ENCODE assay signal across 23 cellular contexts in the genomic region with DNA sequence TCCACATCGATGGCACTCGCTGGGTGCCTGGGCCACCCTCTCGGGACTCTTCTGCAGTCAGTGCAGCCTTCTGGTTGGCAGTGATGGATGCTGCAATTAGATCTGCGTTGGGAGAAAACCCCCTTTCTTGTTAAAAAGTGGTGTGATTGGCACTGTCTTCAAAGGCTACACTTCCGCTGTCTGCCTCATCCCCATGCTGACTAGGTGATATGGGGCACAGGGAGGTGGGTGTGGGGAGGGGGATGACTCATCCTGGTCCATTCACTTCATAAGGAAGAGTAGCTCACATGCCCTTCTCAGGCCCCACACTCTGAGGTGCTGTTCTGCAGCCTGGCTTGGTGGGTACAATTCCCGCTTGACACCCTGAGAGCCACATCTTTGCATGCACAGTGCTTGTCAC.
A peak's percentile ranks its signal among the peaks of the same experiment; 100 is the strongest.
DNase-seq lines count a peak whose midpoint lies in the region; ATAC-seq, FAIRE-seq and TF ChIP-seq lines count a peak whose summit lies in the region.
"Had no signal": no experiment of that assay in that cellular context is flagged by ENCODE, and none has a peak within 500 bp of the region (broad histone marks: within the 10 kb centered on the region; RNA-seq: fewer than 3 reads in every experiment).

No MANE protein-coding gene starts in this region.

- no peak for TF ChIP-seq POLR2A in K562 (conservative IDR thresholded peaks at IDR 0.05)

- H3K27ac Mint-ChIP-seq in activated CD8-positive, alpha-beta T cell treated with anti-CD3 and anti-CD28 coated beads for 36 hours: no peak overlapping the region
- no peak overlapping the region for H3K27ac Mint-ChIP-seq in activated CD8-positive, alpha-beta T cell treated with anti-CD3 and anti-CD28 coated beads, Interleukin-2, amount 10 ng/mL, durations not matched to agents 7 days and 5 days
- H3K27ac Mint-ChIP-seq: activated T-helper 2 cell treated with anti-CD3 and anti-CD28 coated beads, Interferon-gamma antibody, Interleukin-2, Interleukin-4, amounts not matched to agents 10 μg/mL and 5 μg/mL and 100 μg/mL, durations not matched to agents 14 hours and 24 hours and 36 hours had no signal

- FAIRE-seq in K562 (lab: Jason Lieb, UNC): no peak
- FAIRE-seq: bronchial epithelial cell, D721Med, endometrium, kidney had no signal

- no peaks in the 10 kb centered on the region for H3K79me2 ChIP-seq in K562 (ENCODE audit: control insufficient read depth, insufficient read depth, low read length)

- H4K20me1 ChIP-seq in K562 (replicated peaks; ENCODE audit: control insufficient read depth, insufficient read depth, low read length): no peaks in the 10 kb centered on the region

- no peaks in the 10 kb centered on the region for H3K36me3 Mint-ChIP-seq in activated CD8-positive, alpha-beta T cell treated with anti-CD3 and anti-CD28 coated beads for 36 hours (ENCODE audit: low read depth)
- H3K36me3 Mint-ChIP-seq in activated CD8-positive, alpha-beta T cell treated with anti-CD3 and anti-CD28 coated beads, Interleukin-2, amount 10 ng/mL, durations not matched to agents 7 days and 5 days (ENCODE audit: low read depth): no peaks in the 10 kb centered on the region

- DNase-seq in activated CD8-positive, alpha-beta T cell treated with anti-CD3 and anti-CD28 coated beads for 36 hours: peak; percentile 28
- no peak for DNase-seq in activated CD8-positive, alpha-beta T cell treated with anti-CD3 and anti-CD28 coated beads, Interleukin-2, amount 10 ng/mL, durations not matched to agents 7 days and 5 days
- DNase-seq in GM12865 (ENCODE audit: low read depth): peak; percentile 2
- DNase-seq in K562 (ENCODE audit: extremely low read depth in 1 of 4, low spot score in 3 of 4): peak in 1 of 4 experiments; percentile 17
- DNase-seq in stimulated activated CD4-positive, alpha-beta T cell treated with anti-CD3 and anti-CD28 coated beads, Interleukin-15, amount 100 ng/mL, for 24 hours: peak; percentile 26
- DNase-seq in 8988T: no peak
- DNase-seq in NCI-H1105 treated with DMSO at 0.1 percent for 48 hours (lab: John Stamatoyannopoulos, UW): no peak
- no peak for DNase-seq in NCI-H187 treated with DMSO at 0.1 percent for 48 hours (lab: John Stamatoyannopoulos, UW)
- DNase-seq: IMR-90, kidney, NCI-H1417 treated with DMSO at 0.1 percent for 48 hours, NCI-H524, upper lobe of left lung had no signal

- H3K4me1 Mint-ChIP-seq in activated CD8-positive, alpha-beta T cell treated with anti-CD3 and anti-CD28 coated beads for 36 hours (ENCODE audit: low read depth): no peaks in the 10 kb centered on the region
- H3K4me1 Mint-ChIP-seq in activated CD8-positive, alpha-beta T cell treated with anti-CD3 and anti-CD28 coated beads, Interleukin-2, amount 10 ng/mL, durations not matched to agents 7 days and 5 days (ENCODE audit: low read depth): no peaks in the 10 kb centered on the region

- no peak overlapping the region for H3K4me3 ChIP-seq in GM12865 (ENCODE audit: low read depth, low read length)
- no peak overlapping the region for H3K4me3 ChIP-seq in K562
- H3K4me3 ChIP-seq: coronary artery, lung, prostate gland, smooth muscle cell, upper lobe of left lung had no signal

- H3K9ac ChIP-seq in K562 (ENCODE audit: insufficient read depth in 1 of 2, low read depth in 2 of 2, low read length in 2 of 2): no peak overlapping the region

- POLR2A ChIA-PET in activated CD8-positive, alpha-beta T cell treated with anti-CD3 and anti-CD28 coated beads for 36 hours (lab: Charles Lee): no interaction called here
- POLR2A ChIA-PET in activated CD8-positive, alpha-beta T cell treated with anti-CD3 and anti-CD28 coated beads, Interleukin-2, amount 10 ng/mL, durations not matched to agents 7 days and 5 days (lab: Charles Lee): no interaction called here
- POLR2A ChIA-PET in K562 (lab: Yijun Ruan, JAX): interaction anchor here (1.0 kb wide), 1 partner anchor 232 kb away, joined by 3 read pairs; no protein-coding TSS in a partner anchor

- in situ Hi-C loops in K562 (cut with MboI): no loop called here

- no peak for TF ChIP-seq EP300 in K562 (IDR thresholded peaks at IDR 0.05; ENCODE audit: low read length)

- no peak overlapping the region for H3K4me3 Mint-ChIP-seq in activated CD8-positive, alpha-beta T cell treated with anti-CD3 and anti-CD28 coated beads for 36 hours
- H3K4me3 Mint-ChIP-seq in activated CD8-positive, alpha-beta T cell treated with anti-CD3 and anti-CD28 coated beads, Interleukin-2, amount 10 ng/mL, durations not matched to agents 7 days and 5 days: no peak overlapping the region

- peaks cover 5% of the 10 kb centered on the region for H3K9me3 Mint-ChIP-seq in activated CD8-positive, alpha-beta T cell treated with anti-CD3 and anti-CD28 coated beads for 36 hours
- no peaks in the 10 kb centered on the region for H3K9me3 Mint-ChIP-seq in activated CD8-positive, alpha-beta T cell treated with anti-CD3 and anti-CD28 coated beads, Interleukin-2, amount 10 ng/mL, durations not matched to agents 7 days and 5 days (ENCODE audit: insufficient read depth)

- peak; percentile 39 for ATAC-seq in activated CD8-positive, alpha-beta T cell treated with anti-CD3 and anti-CD28 coated beads for 36 hours
- ATAC-seq in activated CD8-positive, alpha-beta T cell treated with anti-CD3 and anti-CD28 coated beads, Interleukin-2, amount 10 ng/mL, durations not matched to agents 7 days and 5 days: no peak
- ATAC-seq in K562: no peak

- intact Hi-C loops in activated CD8-positive, alpha-beta T cell treated with anti-CD3 and anti-CD28 coated beads for 36 hours (cut with micrococcal nuclease): no loop called here
- intact Hi-C loops in K562 (cut with micrococcal nuclease): no loop called here

- no TSS peak for BruUV-seq in K562 (replicated peaks; lab: Mats Ljungman, UMichigan)

- no peak overlapping the region for H3K27ac ChIP-seq in K562 (ENCODE audit: extremely low read depth, low read depth, low read length)
- H3K27ac ChIP-seq: C4-2B, coronary artery, HL-60, prostate gland, upper lobe of left lung had no signal

- H3K27me3 ChIP-seq in K562 (ENCODE audit: control insufficient read depth in 2 of 2, insufficient read depth in 2 of 2, low read length in 2 of 2): no peaks in the 10 kb centered on the region
- H3K27me3 ChIP-seq: upper lobe of left lung had no signal

- no peak overlapping the region for H2AFZ ChIP-seq in K562 (ENCODE audit: low read depth, low read length)

- peaks cover 15% of the 10 kb centered on the region for H3K27me3 Mint-ChIP-seq in activated CD8-positive, alpha-beta T cell treated with anti-CD3 and anti-CD28 coated beads for 36 hours
- peaks cover 5% of the 10 kb centered on the region for H3K27me3 Mint-ChIP-seq in activated CD8-positive, alpha-beta T cell treated with anti-CD3 and anti-CD28 coated beads, Interleukin-2, amount 10 ng/mL, durations not matched to agents 7 days and 5 days (ENCODE audit: low read depth)

- TF ChIP-seq RAD21 in K562 (CRISPR knock-in tag; conservative IDR thresholded peaks at IDR 0.05 in 1 of 2, IDR thresholded peaks at IDR 0.05 in 1 of 2): no peak

- TF ChIP-seq CTCF in activated CD8-positive, alpha-beta T cell treated with anti-CD3 and anti-CD28 coated beads for 36 hours (IDR thresholded peaks at IDR 0.05): no peak
- no peak for TF ChIP-seq CTCF in GM12865 (IDR thresholded peaks at IDR 0.05; ENCODE audit: insufficient read depth, low read depth, low read length, missing control alignments)
- TF ChIP-seq CTCF in K562 (IDR thresholded peaks at IDR 0.05 in 2 of 3, conservative IDR thresholded peaks at IDR 0.05 in 1 of 3; ENCODE audit: insufficient read depth in 2 of 3, low read depth in 1 of 3, low read length in 3 of 3): no peak

- no peaks in the 10 kb centered on the region; the same call in 1 of the 2 replicates for H3K9me3 ChIP-seq in K562 (replicated peaks; ENCODE audit: control insufficient read depth, insufficient read depth, low read depth, low read length)
- H3K9me3 ChIP-seq: prostate gland had no signal

- WGBS in K562 (ENCODE audit: insufficient coverage, low coverage, missing lambda C conversion rate): 33% methylated on average over 6 of the region's 6 CpGs

- CTCF ChIA-PET in activated CD8-positive, alpha-beta T cell treated with anti-CD3 and anti-CD28 coated beads for 36 hours (lab: Charles Lee): no interaction called here
- CTCF ChIA-PET in activated CD8-positive, alpha-beta T cell treated with anti-CD3 and anti-CD28 coated beads, Interleukin-2, amount 10 ng/mL, durations not matched to agents 7 days and 5 days (lab: Charles Lee): no interaction called here
- CTCF ChIA-PET in K562 (lab: Yijun Ruan, JAX; ENCODE audit: low intra/inter-chr PET ratio): no interaction called here

- peaks cover 12 to 26% of the 10 kb centered on the region in 2 experiments for H3K4me1 ChIP-seq in K562 (replicated peaks in 1 of 2; ENCODE audit: control insufficient read depth in 2 of 2, insufficient read depth in 2 of 2, low read length in 2 of 2)
- H3K4me1 ChIP-seq: prostate gland, upper lobe of left lung had no signal

- H3K4me2 ChIP-seq in K562 (ENCODE audit: insufficient read depth, low read length): no peak overlapping the region
- H3K4me2 ChIP-seq: smooth muscle cell had no signal

- H3K36me3 ChIP-seq in K562 (ENCODE audit: control insufficient read depth, insufficient read depth, low read length): no peaks in the 10 kb centered on the region
- H3K36me3 ChIP-seq: prostate gland, upper lobe of left lung had no signal

- no peaks in the 10 kb centered on the region for H3K9me1 ChIP-seq in K562 (ENCODE audit: control insufficient read depth, insufficient read depth, low read length)

TF ChIP-seq in K562, 482 proteins besides CTCF, POLR2A, EP300 and RAD21 (continues in another document):
- no peak for TF ChIP-seq KHSRP (IDR thresholded peaks at IDR 0.05)
- no peak for TF ChIP-seq C11orf30 (IDR thresholded peaks at IDR 0.05; ENCODE audit: low read depth)
- TF ChIP-seq MBD2 (IDR thresholded peaks at IDR 0.05; ENCODE audit: borderline replicate concordance, low read depth): no peak
- TF ChIP-seq, protein P1, sequence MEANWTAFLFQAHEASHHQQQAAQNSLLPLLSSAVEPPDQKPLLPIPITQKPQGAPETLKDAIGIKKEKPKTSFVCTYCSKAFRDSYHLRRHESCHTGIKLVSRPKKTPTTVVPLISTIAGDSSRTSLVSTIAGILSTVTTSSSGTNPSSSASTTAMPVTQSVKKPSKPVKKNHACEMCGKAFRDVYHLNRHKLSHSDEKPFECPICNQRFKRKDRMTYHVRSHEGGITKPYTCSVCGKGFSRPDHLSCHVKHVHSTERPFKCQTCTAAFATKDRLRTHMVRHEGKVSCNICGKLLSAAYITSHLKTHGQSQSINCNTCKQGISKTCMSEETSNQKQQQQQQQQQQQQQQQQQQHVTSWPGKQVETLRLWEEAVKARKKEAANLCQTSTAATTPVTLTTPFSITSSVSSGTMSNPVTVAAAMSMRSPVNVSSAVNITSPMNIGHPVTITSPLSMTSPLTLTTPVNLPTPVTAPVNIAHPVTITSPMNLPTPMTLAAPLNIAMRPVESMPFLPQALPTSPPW (CRISPR knock-in tag; IDR thresholded peaks at IDR 0.05): peak; percentile 33; the same call in 1 of the 2 replicates
- peak; percentile 67 for TF ChIP-seq FOSL1 (tag; conservative IDR thresholded peaks at IDR 0.05)
- no peak for TF ChIP-seq ETV6 (IDR thresholded peaks at IDR 0.05; ENCODE audit: borderline replicate concordance in 1 of 2, low read depth in 2 of 2, low read length in 1 of 2)
- TF ChIP-seq ETV6 (CRISPR knock-in tag; IDR thresholded peaks at IDR 0.05; ENCODE audit: borderline replicate concordance): no peak
- TF ChIP-seq HMG20A (CRISPR knock-in tag; conservative IDR thresholded peaks at IDR 0.05): no peak

Comparison
In these comparisons a context has a peak if more than half of its experiments do, and no peak if none do; other contexts are left out.
1. DNase-seq: peak in activated CD8-positive, alpha-beta T cell treated with anti-CD3 and anti-CD28 coated beads for 36 hours (single experiment), GM12865 (single experiment) and stimulated activated CD4-positive, alpha-beta T cell treated with anti-CD3 and anti-CD28 coated beads, Interleukin-15, amount 100 ng/mL, for 24 hours (single experiment); none in activated CD8-positive, alpha-beta T cell treated with anti-CD3 and anti-CD28 coated beads, Interleukin-2, amount 10 ng/mL, durations not matched to agents 7 days and 5 days (single experiment), 8988T (single experiment), NCI-H1105 treated with DMSO at 0.1 percent for 48 hours (single experiment) and NCI-H187 treated with DMSO at 0.1 percent for 48 hours (single experiment).